12 cellular contexts compared by ENCODE assay signal in the genomic region with DNA sequence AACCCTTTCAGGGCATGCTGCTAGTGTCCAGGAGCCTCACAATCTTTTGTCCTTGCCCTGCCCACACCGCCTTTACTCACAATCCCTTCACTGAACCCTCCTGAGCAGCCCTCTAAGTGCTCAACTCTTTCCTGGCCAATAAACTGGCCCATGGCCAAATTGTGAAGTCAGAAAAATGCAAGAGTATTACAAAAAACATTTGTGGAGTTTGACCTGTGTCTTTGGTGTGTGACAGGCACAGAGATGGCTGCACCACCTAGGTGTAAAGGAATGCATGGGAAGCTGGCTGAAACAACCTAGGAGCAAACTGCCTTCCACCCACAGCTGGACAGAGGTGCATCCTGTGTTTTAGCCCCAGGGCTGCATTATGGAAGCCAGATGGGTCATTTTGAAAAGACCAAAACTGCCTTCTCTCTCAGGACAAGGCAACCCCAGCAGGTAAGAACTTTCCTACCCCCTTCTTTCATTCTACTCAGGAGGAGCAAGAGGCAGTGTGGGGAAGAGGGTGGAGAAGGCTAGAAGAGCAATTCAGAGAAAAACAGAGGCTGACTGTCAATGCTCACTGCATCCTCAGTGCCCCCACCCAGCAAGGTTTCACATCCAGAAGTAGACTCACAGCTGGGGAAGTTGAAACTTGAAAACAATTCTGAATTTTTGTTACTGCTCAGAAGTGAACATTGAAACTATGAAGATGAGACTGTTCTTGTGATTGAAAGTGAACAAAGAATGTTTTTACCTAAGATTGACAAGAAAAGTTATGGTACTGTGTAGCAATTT.
DNase-seq lines count a peak whose midpoint lies in the region; ATAC-seq and TF ChIP-seq lines count a peak whose summit lies in the region.
"Had no signal": no experiment of that assay in that cellular context is flagged by ENCODE, and none has a peak within 500 bp of the region (broad histone marks: within the 10 kb centered on the region; RNA-seq: fewer than 3 reads in every experiment).

No MANE protein-coding gene starts in this region.

- H3K9me3 ChIP-seq in body of pancreas (no peaks in the 10 kb centered on the region), Peyer's patch (no peaks in the 10 kb centered on the region)

- peaks cover 21% of the 10 kb centered on the region for H3K4me1 Mint-ChIP-seq in activated T-cell treated with anti-CD3 and anti-CD28 coated beads, Interleukin-2, amount 50 U/mL, for 72 hours (ENCODE audit: low read depth)

- no peak overlapping the region for H3K4me3 Mint-ChIP-seq in activated T-cell treated with anti-CD3 and anti-CD28 coated beads, Interleukin-2, amount 50 U/mL, for 72 hours

- intact Hi-C loops in body of pancreas (cut with DNase I), result no loop called here

- ATAC-seq in GM19023 (IDR thresholded peaks at IDR 0.05; ENCODE audit: unreplicated experiment) (peak; percentile 70), GM21528 (IDR thresholded peaks at IDR 0.05; ENCODE audit: low FRiP score, unreplicated experiment) (peak; percentile 72), HG03103 (IDR thresholded peaks at IDR 0.05; ENCODE audit: low read depth, unreplicated experiment) (peak; percentile 73), body of pancreas (peak; percentile 15)
- ATAC-seq in activated T-cell treated with anti-CD3 and anti-CD28 coated beads, Interleukin-2, amount 50 U/mL, for 72 hours (replicated peaks in 1 of 2), result no peak

- in situ Hi-C loops in G401 (cut with HindIII; ENCODE audit: low sequenced_read_pairs), result no loop called here

- H3K27me3 Mint-ChIP-seq in activated T-cell treated with anti-CD3 and anti-CD28 coated beads, Interleukin-2, amount 50 U/mL, for 72 hours (ENCODE audit: low read depth), result peaks cover 6% of the 10 kb centered on the region

- DNase-seq in body of pancreas (peak in 1 of 4 donors; percentile 4), G401 (ENCODE audit: low spot score) (no peak), Peyer's patch (no peak), HuH-7 (ENCODE audit: low spot score) (no peak)
- DNase-seq in activated T-cell treated with anti-CD3 and anti-CD28 coated beads, Interleukin-2, amount 50 U/mL, for 72 hours, result no peak
- DNase-seq: DMS53; NCI-H524; nucleus accumbens; stimulated activated CD4-positive, alpha-beta T cell treated with anti-CD3 and anti-CD28 coated beads, Interleukin-4, amount 100 ng/mL, for 4 hours had no signal

- H3K9me3 Mint-ChIP-seq in activated T-cell treated with anti-CD3 and anti-CD28 coated beads, Interleukin-2, amount 50 U/mL, for 72 hours, result no peaks in the 10 kb centered on the region

- H3K36me3 ChIP-seq in body of pancreas (replicated peaks in 1 of 2; ENCODE audit: insufficient read depth in 1 of 2, low read depth in 2 of 2), result no peaks in the 10 kb centered on the region
- no peaks in the 10 kb centered on the region for H3K36me3 ChIP-seq in Peyer's patch

- H3K27ac ChIP-seq in body of pancreas (no peak overlapping the region), Peyer's patch (no peak overlapping the region)

- TF ChIP-seq POLR2A in body of pancreas (IDR thresholded peaks at IDR 0.05), result no peak
- TF ChIP-seq POLR2A in Peyer's patch (IDR thresholded peaks at IDR 0.05), result no peak

- H3K4me1 ChIP-seq in body of pancreas (no peaks in the 10 kb centered on the region), Peyer's patch (no peaks in the 10 kb centered on the region)

- H3K4me3 ChIP-seq in body of pancreas (no peak overlapping the region), Peyer's patch (no peak overlapping the region)

- H3K36me3 Mint-ChIP-seq in activated T-cell treated with anti-CD3 and anti-CD28 coated beads, Interleukin-2, amount 50 U/mL, for 72 hours (ENCODE audit: insufficient read depth in 2 of 2), result no peaks in the 10 kb centered on the region

- no peaks in the 10 kb centered on the region for H3K27me3 ChIP-seq in body of pancreas
- no peaks in the 10 kb centered on the region for H3K27me3 ChIP-seq in Peyer's patch

- WGBS in body of pancreas, 2 donors, result 6 to 83% methylated on average over 1 of the region's 1 CpG

- H3K27ac Mint-ChIP-seq in activated T-cell treated with anti-CD3 and anti-CD28 coated beads, Interleukin-2, amount 50 U/mL, for 72 hours, result no peak overlapping the region

- no peak for TF ChIP-seq CTCF in body of pancreas (IDR thresholded peaks at IDR 0.05)
- TF ChIP-seq CTCF in Peyer's patch (IDR thresholded peaks at IDR 0.05), result no peak

Comparison
In these comparisons a context has a peak if more than half of its experiments do, and no peak if none do; other contexts are left out.
1. ATAC-seq: peak in GM19023 (single experiment), GM21528 (single experiment), HG03103 (single experiment) and body of pancreas (single experiment); none in activated T-cell treated with anti-CD3 and anti-CD28 coated beads, Interleukin-2, amount 50 U/mL, for 72 hours (0 of 2).